In genomic region chr2:240436626-240437180, GRCh38 we compare ENCODE assay signal across 8 cellular contexts. TPM values are rescaled to one million over a fixed set of nuclear protein-coding genes. Genes with fewer than 3 reads are reported as not detected.
DNase-seq lines count a peak whose midpoint lies in the region; ATAC-seq and TF ChIP-seq lines count a peak whose summit lies in the region.

No MANE protein-coding gene starts in this region.

- peaks cover 34% of the 10 kb centered on the region for H3K27me3 Mint-ChIP-seq in WTC11 (ENCODE audit: low read depth)

- no peak for ATAC-seq in WTC11
- no peak for ATAC-seq in psoas muscle
- ATAC-seq in HG02938 (IDR thresholded peaks at IDR 0.05; ENCODE audit: unreplicated experiment), result no peak
- ATAC-seq in GM21381 (IDR thresholded peaks at IDR 0.05; ENCODE audit: unreplicated experiment), result no peak

- no peaks in the 10 kb centered on the region for H3K36me3 ChIP-seq in psoas muscle (ENCODE audit: insufficient read depth in 1 of 2, low read depth in 1 of 2)

- intact Hi-C loops in cardiac septum (cut with DNase I) (loop anchor here (2.0 to 5.0 kb wide), 3 partner anchors 140 to 284 kb away; no protein-coding TSS in a partner anchor), psoas muscle (cut with DNase I) (loop anchor here (1.0 to 5.0 kb wide), 3 partner anchors 64 to 286 kb away; no protein-coding TSS in a partner anchor)

- H3K9me3 ChIP-seq in psoas muscle, result no peaks in the 10 kb centered on the region

- peak overlapping the region; percentile 91 for H3K4me3 ChIP-seq in psoas muscle

- WGBS in psoas muscle, 3 donors, result 6 to 7% (median 6%) methylated on average over 37 of the region's 37 CpGs

- peaks cover 33% of the 10 kb centered on the region for H3K4me1 ChIP-seq in psoas muscle

- CTCF ChIA-PET in WTC11 (lab: Charles Lee), result interaction anchor here (1.4 to 2.1 kb wide), 3 partner anchors 18 to 287 kb away, joined by 5 to 12 read pairs (median 8); no protein-coding TSS in a partner anchor

- in situ Hi-C loops in G401 (cut with HindIII; ENCODE audit: low sequenced_read_pairs), result no loop called here

- POLR2A ChIA-PET in WTC11 (lab: Charles Lee), result interaction anchor here (0.6 kb wide), 1 partner anchor 36 kb away, joined by 3 read pairs; no protein-coding TSS in a partner anchor

- no peaks in the 10 kb centered on the region for H3K27me3 ChIP-seq in psoas muscle (ENCODE audit: insufficient read depth in 3 of 3, low read length in 2 of 3)

- peak; percentile 14 for DNase-seq in G401 (ENCODE audit: low spot score)
- no peak for DNase-seq in WTC11 (ENCODE audit: low spot score)
- DNase-seq in cardiac septum (ENCODE audit: low spot score), result peak; percentile 72
- peak; percentile 44 to 71 for DNase-seq in psoas muscle
- no peak for DNase-seq in DMS153 (lab: John Stamatoyannopoulos, UW)
- no peak for DNase-seq in C1 segment of cervical spinal cord (lab: John Stamatoyannopoulos, UW)

- peak overlapping the region; percentile 96 for H3K27ac ChIP-seq in psoas muscle

- no peaks in the 10 kb centered on the region for H3K9me3 Mint-ChIP-seq in WTC11

- H3K4me1 Mint-ChIP-seq in WTC11, result peaks cover 6% of the 10 kb centered on the region; the same call in 1 of the 2 replicates

- H3K27ac Mint-ChIP-seq in WTC11, result no peak overlapping the region

- TF ChIP-seq CTCF in WTC11 (IDR thresholded peaks at IDR 0.05), result no peak
- no peak for TF ChIP-seq CTCF in psoas muscle (IDR thresholded peaks at IDR 0.05)

- peak overlapping the region; percentile 63 for H3K4me3 Mint-ChIP-seq in WTC11

- H3K36me3 Mint-ChIP-seq in WTC11, result no peaks in the 10 kb centered on the region

TF ChIP-seq in WTC11, 78 proteins besides CTCF, POLR2A, EP300 and RAD21 (continues in another document):
- peak; percentile 88 for TF ChIP-seq TEAD1 (CRISPR knock-in tag; IDR thresholded peaks at IDR 0.05)
- no peak for TF ChIP-seq FOXK1 (CRISPR knock-in tag; IDR thresholded peaks at IDR 0.05)
- TF ChIP-seq SMAD3 (CRISPR knock-in tag; IDR thresholded peaks at IDR 0.05; ENCODE audit: borderline replicate concordance), result 0 out of 2 replicates have a peak, but pooled peaks have one; percentile 68
- TF ChIP-seq ZNF138 (CRISPR knock-in tag; conservative IDR thresholded peaks at IDR 0.05), result no peak; the same call in 1 of the 2 replicates
- TF ChIP-seq ZBTB43 (CRISPR knock-in tag; IDR thresholded peaks at IDR 0.05), result peak; percentile 88; the same call in 1 of the 2 replicates
- peak; percentile 48; the same call in 1 of the 2 replicates for TF ChIP-seq ZNF317 (CRISPR knock-in tag; IDR thresholded peaks at IDR 0.05; ENCODE audit: borderline replicate concordance, low read depth)
- TF ChIP-seq SMAD4 (CRISPR knock-in tag; IDR thresholded peaks at IDR 0.05), result peak; percentile 71; the same call in 1 of the 2 replicates
- peak; percentile 74; the same call in 1 of the 2 replicates for TF ChIP-seq ZNF281 (CRISPR knock-in tag; IDR thresholded peaks at IDR 0.05)
- 0 out of 2 replicates have a peak, but pooled peaks have one; percentile 31 for TF ChIP-seq ATF2 (CRISPR knock-in tag; IDR thresholded peaks at IDR 0.05; ENCODE audit: borderline replicate concordance, low read depth)
- TF ChIP-seq IRF1 (CRISPR knock-in tag; IDR thresholded peaks at IDR 0.05), result peak; percentile 75; the same call in 1 of the 2 replicates
- 0 out of 2 replicates have a peak, but pooled peaks have one; percentile 90 for TF ChIP-seq E2F1 (CRISPR knock-in tag; IDR thresholded peaks at IDR 0.05)
- TF ChIP-seq SP1 (CRISPR knock-in tag; conservative IDR thresholded peaks at IDR 0.05), result no peak
- no peak; the same call in 1 of the 2 replicates for TF ChIP-seq NR1H2 (CRISPR knock-in tag; IDR thresholded peaks at IDR 0.05)
- no peak for TF ChIP-seq GABPB1 (CRISPR knock-in tag; IDR thresholded peaks at IDR 0.05)
- no peak for TF ChIP-seq RORB (CRISPR knock-in tag; IDR thresholded peaks at IDR 0.05)
- TF ChIP-seq NFYB (CRISPR knock-in tag; conservative IDR thresholded peaks at IDR 0.05; ENCODE audit: low read depth), result no peak
- TF ChIP-seq CREB1 (CRISPR knock-in tag; IDR thresholded peaks at IDR 0.05), result peak; percentile 88; the same call in 1 of the 2 replicates

RNA-seq across cellular contexts. Expression of gene GPC1, which starts 1.2 kb away (rescaled TPM):
- 35.8 and 39.1 TPM in 2 replicates for total RNA-seq in G401 (2014; rRNA removed; shearing (Covaris generic))
- 37.2 to 41.5 TPM (median 40.4 TPM) in 3 replicates for total RNA-seq in WTC11 (2021)
- 291 TPM for total RNA-seq in cardiac septum
- total RNA-seq in psoas muscle, result 100 to 1,000 TPM; 115 to 180 (median 142) TPM
- polyA plus RNA-seq in psoas muscle, result 100 to 1,000 TPM in 2 of 3 donors, 10 to 100 TPM in 1; 85.4 to 116 (median 103) TPM

Comparison
In these comparisons a context has a peak if more than half of its experiments do, and no peak if none do; other contexts are left out.
1. DNase-seq: peak in G401 (single experiment), cardiac septum (single experiment) and psoas muscle (2 of 2); none in WTC11 (single experiment), DMS153 (single experiment) and C1 segment of cervical spinal cord (0 of 14).